10 cellular contexts compared by ENCODE assay signal in the genomic region with DNA sequence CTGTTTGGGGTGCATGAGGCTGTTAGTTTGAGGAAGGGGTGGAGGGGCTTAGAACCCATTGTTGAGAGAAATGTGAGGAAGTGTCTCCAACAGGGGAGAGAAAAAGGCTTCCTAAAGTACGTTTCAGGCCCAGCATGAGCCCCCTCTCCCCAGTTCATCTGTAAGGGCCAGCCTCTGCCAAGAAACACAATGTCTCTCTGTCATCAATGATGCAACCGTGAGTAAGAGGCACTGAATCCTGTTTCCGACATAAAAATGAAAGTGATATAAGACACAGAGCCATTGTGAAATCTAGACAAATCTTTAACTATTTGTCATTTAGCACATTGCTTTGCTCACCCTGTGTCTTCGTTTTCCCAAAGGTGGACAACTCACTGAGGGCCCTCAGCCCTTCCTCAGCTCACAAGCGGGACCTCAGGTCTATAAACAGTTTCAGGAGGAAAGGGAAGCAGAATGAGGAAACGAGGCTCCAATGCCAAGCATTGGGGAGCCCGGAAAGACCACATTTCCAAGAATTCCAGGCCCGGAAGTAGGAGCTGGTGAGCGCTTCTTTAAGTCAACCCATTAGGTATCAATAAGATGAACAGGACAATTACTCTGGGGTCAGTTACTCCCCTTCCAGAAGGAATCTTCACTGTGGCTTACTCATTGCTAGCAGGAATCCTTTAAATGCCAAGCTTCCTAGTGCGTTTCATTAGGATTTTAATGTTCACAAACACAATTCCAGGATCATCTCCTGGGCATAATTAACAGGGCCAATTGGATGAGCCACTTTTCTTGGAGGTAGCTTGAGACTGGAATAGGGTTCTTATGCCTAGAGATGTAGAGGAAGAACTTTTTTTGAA. TPM values are rescaled to one million over a fixed set of nuclear protein-coding genes. Genes with fewer than 3 reads are reported as not detected.
DNase-seq lines count a peak whose midpoint lies in the region; ATAC-seq, FAIRE-seq and TF ChIP-seq lines count a peak whose summit lies in the region.
"Had no signal": no experiment of that assay in that cellular context is flagged by ENCODE, and none has a peak within 500 bp of the region (broad histone marks: within the 10 kb centered on the region; RNA-seq: fewer than 3 reads in every experiment).

No MANE protein-coding gene starts in this region.

- intact Hi-C loops in posterior vena cava (cut with DNase I) = no loop called here

- ATAC-seq in GM18517 (IDR thresholded peaks at IDR 0.05; ENCODE audit: unreplicated experiment) = no peak

- no peak overlapping the region for H3K9ac ChIP-seq in liver (ENCODE audit: low read depth in 1 of 2, low read length in 2 of 2)

- H3K27me3 ChIP-seq in brain microvascular endothelial cell (replicated peaks) = no peaks in the 10 kb centered on the region
- H3K27me3 ChIP-seq in liver (ENCODE audit: control insufficient read depth in 4 of 4, insufficient read depth in 4 of 4, low read length in 3 of 4) = no peaks in the 10 kb centered on the region
- H3K27me3 ChIP-seq: ovary had no signal

- no peak for FAIRE-seq in HTR-8/SVneo (lab: Jason Lieb, UNC)

- peaks cover 12 to 29% (median 14%) of the 10 kb centered on the region in 4 donors for H3K4me1 ChIP-seq in liver (ENCODE audit: control insufficient read depth in 4 of 4, insufficient read depth in 4 of 4, low read length in 3 of 4)

- 47% methylated on average over 10 of the region's 10 CpGs for WGBS in liver

- in situ Hi-C loops in brain microvascular endothelial cell (cut with HindIII; ENCODE audit: low pct_ligation_motif_present, low sequenced_read_pairs) = no loop called here

- TF ChIP-seq RAD21 in liver (IDR thresholded peaks at IDR 0.05) = peak; percentile 36 to 47

- H3K36me3 ChIP-seq in brain microvascular endothelial cell (replicated peaks) (no peaks in the 10 kb centered on the region), liver (ENCODE audit: control insufficient read depth in 4 of 4, insufficient read depth in 3 of 4, low read depth in 1 of 4, low read length in 3 of 4) (no peaks in the 10 kb centered on the region)
- H3K36me3 ChIP-seq: ovary had no signal

- H3K27ac ChIP-seq in brain microvascular endothelial cell (peak overlapping the region; percentile 86), liver (ENCODE audit: low read depth in 1 of 2, low read length in 2 of 2) (peak overlapping the region in 1 of 2 donors; percentile 11)
- H3K27ac ChIP-seq: ovary had no signal

- no peaks in the 10 kb centered on the region for H3K9me3 ChIP-seq in liver (ENCODE audit: control insufficient read depth in 4 of 4, low read length in 3 of 4)
- H3K9me3 ChIP-seq: ovary had no signal

- TF ChIP-seq CTCF in brain microvascular endothelial cell (IDR thresholded peaks at IDR 0.05; ENCODE audit: low read depth, low read length, missing control alignments) (no peak), liver (IDR thresholded peaks at IDR 0.05; ENCODE audit: low read depth, low read length, missing input control) (no peak)

- DNase-seq in A172 (ENCODE audit: low spot score) = peak; percentile 87
- DNase-seq in HTR-8/SVneo (ENCODE audit: insufficient read length, low spot score) = peak; percentile 53
- peak; percentile 90 for DNase-seq in brain microvascular endothelial cell
- DNase-seq in NCI-H345 (lab: John Stamatoyannopoulos, UW) = no peak
- no peak for DNase-seq in mucosa of gallbladder (ENCODE audit: low spot score)
- DNase-seq in posterior vena cava (ENCODE audit: low spot score) = no peak
- DNase-seq: DND-41 had no signal

- H3K4me3 ChIP-seq in brain microvascular endothelial cell (ENCODE audit: low read depth, low read length) = peak overlapping the region; percentile 18
- no peak overlapping the region for H3K4me3 ChIP-seq in liver (ENCODE audit: low read depth in 1 of 3, low read length in 3 of 3)
- H3K4me3 ChIP-seq: ovary had no signal

TF ChIP-seq in liver, 16 proteins besides CTCF, POLR2A, EP300 and RAD21:
- peak in 1 of 2 donors; percentile 66 for TF ChIP-seq GABPA (IDR thresholded peaks at IDR 0.05 in 1 of 2, conservative IDR thresholded peaks at IDR 0.05 in 1 of 2)
- peak; percentile 55 to 70 for TF ChIP-seq HNF4A (conservative IDR thresholded peaks at IDR 0.05)
- TF ChIP-seq NR2F2 (IDR thresholded peaks at IDR 0.05) = no peak
- TF ChIP-seq TAF1 (conservative IDR thresholded peaks at IDR 0.05) = no peak
- peak; percentile 81 to 92 for TF ChIP-seq JUND (IDR thresholded peaks at IDR 0.05)
- peak; percentile 55 for TF ChIP-seq YY1 (IDR thresholded peaks at IDR 0.05)
- peak; percentile 34 for TF ChIP-seq FOXA2 (IDR thresholded peaks at IDR 0.05)
- peak; percentile 43 to 76 for TF ChIP-seq RXRA (IDR thresholded peaks at IDR 0.05)
- no peak for TF ChIP-seq FOXA1 (IDR thresholded peaks at IDR 0.05)
- TF ChIP-seq, protein P1, sequence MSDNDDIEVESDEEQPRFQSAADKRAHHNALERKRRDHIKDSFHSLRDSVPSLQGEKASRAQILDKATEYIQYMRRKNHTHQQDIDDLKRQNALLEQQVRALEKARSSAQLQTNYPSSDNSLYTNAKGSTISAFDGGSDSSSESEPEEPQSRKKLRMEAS (IDR thresholded peaks at IDR 0.05) = peak; percentile 58
- peak; percentile 99 for TF ChIP-seq ATF3 (IDR thresholded peaks at IDR 0.05)
- TF ChIP-seq SP1 (IDR thresholded peaks at IDR 0.05) = peak; percentile 45
- TF ChIP-seq EGR1 (IDR thresholded peaks at IDR 0.05; ENCODE audit: low read depth in 2 of 2) = peak; percentile 17 to 55
- no peak for TF ChIP-seq HNF4G (IDR thresholded peaks at IDR 0.05)
- TF ChIP-seq, protein P2, sequence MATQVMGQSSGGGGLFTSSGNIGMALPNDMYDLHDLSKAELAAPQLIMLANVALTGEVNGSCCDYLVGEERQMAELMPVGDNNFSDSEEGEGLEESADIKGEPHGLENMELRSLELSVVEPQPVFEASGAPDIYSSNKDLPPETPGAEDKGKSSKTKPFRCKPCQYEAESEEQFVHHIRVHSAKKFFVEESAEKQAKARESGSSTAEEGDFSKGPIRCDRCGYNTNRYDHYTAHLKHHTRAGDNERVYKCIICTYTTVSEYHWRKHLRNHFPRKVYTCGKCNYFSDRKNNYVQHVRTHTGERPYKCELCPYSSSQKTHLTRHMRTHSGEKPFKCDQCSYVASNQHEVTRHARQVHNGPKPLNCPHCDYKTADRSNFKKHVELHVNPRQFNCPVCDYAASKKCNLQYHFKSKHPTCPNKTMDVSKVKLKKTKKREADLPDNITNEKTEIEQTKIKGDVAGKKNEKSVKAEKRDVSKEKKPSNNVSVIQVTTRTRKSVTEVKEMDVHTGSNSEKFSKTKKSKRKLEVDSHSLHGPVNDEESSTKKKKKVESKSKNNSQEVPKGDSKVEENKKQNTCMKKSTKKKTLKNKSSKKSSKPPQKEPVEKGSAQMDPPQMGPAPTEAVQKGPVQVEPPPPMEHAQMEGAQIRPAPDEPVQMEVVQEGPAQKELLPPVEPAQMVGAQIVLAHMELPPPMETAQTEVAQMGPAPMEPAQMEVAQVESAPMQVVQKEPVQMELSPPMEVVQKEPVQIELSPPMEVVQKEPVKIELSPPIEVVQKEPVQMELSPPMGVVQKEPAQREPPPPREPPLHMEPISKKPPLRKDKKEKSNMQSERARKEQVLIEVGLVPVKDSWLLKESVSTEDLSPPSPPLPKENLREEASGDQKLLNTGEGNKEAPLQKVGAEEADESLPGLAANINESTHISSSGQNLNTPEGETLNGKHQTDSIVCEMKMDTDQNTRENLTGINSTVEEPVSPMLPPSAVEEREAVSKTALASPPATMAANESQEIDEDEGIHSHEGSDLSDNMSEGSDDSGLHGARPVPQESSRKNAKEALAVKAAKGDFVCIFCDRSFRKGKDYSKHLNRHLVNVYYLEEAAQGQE (IDR thresholded peaks at IDR 0.05) = peak; percentile 14
- no peak for TF ChIP-seq ZBTB33 (IDR thresholded peaks at IDR 0.05)

RNA-seq across cellular contexts. Expression of gene KLF4, which starts 59.0 kb away (rescaled TPM):
- 5.4 and 6.4 TPM in 2 replicates for total RNA-seq in A172 (2014; rRNA removed; shearing (Covaris generic))
- 1 to 10 TPM; 3.8 to 7.4 TPM for total RNA-seq in liver
- polyA plus RNA-seq in liver = 1 to 10 TPM; 1.1 to 2.7 TPM
- total RNA-seq in mucosa of gallbladder = 21.8 TPM
- total RNA-seq in posterior vena cava = 100 to 1,000 TPM in 1 of 2 donors, 10 to 100 TPM in 1; 82.4 to 151 TPM

Comparison
In these comparisons a context has a peak if more than half of its experiments do, and no peak if none do; other contexts are left out.
1. DNase-seq: peak in A172 (single experiment), HTR-8/SVneo (single experiment) and brain microvascular endothelial cell (single experiment); none in NCI-H345 (single experiment), mucosa of gallbladder (single experiment) and posterior vena cava (single experiment).